Comparison of ENCODE assay signal across 9 cellular contexts in the genomic region with DNA sequence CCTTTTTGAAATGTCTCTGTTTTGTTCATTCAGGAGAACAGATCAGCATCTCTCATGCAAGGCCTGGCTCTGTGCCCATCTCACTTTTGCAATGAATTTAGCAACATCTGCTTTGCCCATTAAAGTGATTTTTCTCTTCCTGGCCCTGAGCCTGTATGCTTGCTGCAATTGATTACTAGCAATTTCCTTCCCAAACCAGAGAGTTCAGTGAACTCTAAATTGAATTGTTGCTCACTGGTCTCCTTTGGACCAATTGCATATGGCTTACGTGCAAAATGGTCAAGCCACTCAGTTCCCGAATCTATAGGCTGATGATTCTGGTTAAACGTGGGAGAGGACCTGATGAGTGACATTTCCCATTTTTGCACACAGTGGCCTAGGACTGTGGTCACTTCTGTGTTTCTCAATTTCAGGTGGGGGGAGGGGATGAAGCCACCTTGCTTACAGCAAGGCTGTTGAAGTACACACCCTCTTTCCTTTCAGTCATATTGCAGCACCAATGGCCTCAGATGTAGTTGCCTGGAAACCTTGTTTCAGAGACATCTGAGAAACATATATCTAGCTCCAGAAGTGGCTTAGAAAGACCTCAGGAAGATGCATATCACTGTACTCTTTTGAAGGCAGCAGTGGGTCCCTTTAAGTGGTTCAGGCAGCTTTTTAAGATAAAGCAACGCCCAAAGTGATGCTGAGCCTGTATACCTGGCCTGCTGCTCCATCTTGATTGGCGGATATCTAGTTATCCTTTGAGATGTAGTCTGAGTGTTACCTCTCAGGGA.
DNase-seq lines count a peak whose midpoint lies in the region; ATAC-seq and TF ChIP-seq lines count a peak whose summit lies in the region.
"Had no signal": no experiment of that assay in that cellular context is flagged by ENCODE, and none has a peak within 500 bp of the region (broad histone marks: within the 10 kb centered on the region; RNA-seq: fewer than 3 reads in every experiment).

No MANE protein-coding gene starts in this region.

- no peaks in the 10 kb centered on the region for H3K27me3 ChIP-seq in HL-60 (ENCODE audit: insufficient read depth, poor library complexity, severe bottlenecking)
- no peaks in the 10 kb centered on the region for H3K27me3 ChIP-seq in lower lobe of right lung (ENCODE audit: low read depth)
- no peaks in the 10 kb centered on the region for H3K27me3 ChIP-seq in smooth muscle cell (ENCODE audit: low read depth)

- no peaks in the 10 kb centered on the region for H3K36me3 ChIP-seq in lower lobe of right lung
- H3K36me3 ChIP-seq in smooth muscle cell (ENCODE audit: low read depth): no peaks in the 10 kb centered on the region

- WGBS in smooth muscle cell (ENCODE audit: low lambda C conversion rate): 93% methylated on average over 5 of the region's 5 CpGs

- H2AFZ ChIP-seq in smooth muscle cell (ENCODE audit: low read depth): no peak overlapping the region

- no peaks in the 10 kb centered on the region for H4K20me1 ChIP-seq in smooth muscle cell (ENCODE audit: low read depth)

- DNase-seq in GM12864 (ENCODE audit: low read depth) (peak; percentile 96), HL-60 (ENCODE audit: low read depth in 1 of 2, low spot score in 1 of 2) (peak; percentile 94 to 99), lower lobe of right lung (peak; percentile 63), NCI-H146 treated with DMSO at 0.1 percent for 48 hours (lab: John Stamatoyannopoulos, UW; ENCODE audit: unreplicated experiment) (no peak), smooth muscle cell (lab: John Stamatoyannopoulos, UW; ENCODE audit: unreplicated experiment) (no peak), amniotic stem cell (lab: John Stamatoyannopoulos, UW) (no peak)
- DNase-seq in activated T-cell treated with anti-CD3 and anti-CD28 coated beads, Interleukin-2, amount 50 U/mL, for 48 hours: peak; percentile 46 to 56

- H3K9me3 ChIP-seq in lower lobe of right lung: no peaks in the 10 kb centered on the region
- no peaks in the 10 kb centered on the region for H3K9me3 ChIP-seq in smooth muscle cell (replicated peaks; ENCODE audit: low read depth)

- TF ChIP-seq CTCF in GM12864 (IDR thresholded peaks at IDR 0.05; ENCODE audit: low read depth, low read length, missing control alignments) (no peak), HL-60 (IDR thresholded peaks at IDR 0.05; ENCODE audit: insufficient read depth, low read length) (no peak), lower lobe of right lung (IDR thresholded peaks at IDR 0.05) (no peak), smooth muscle cell (IDR thresholded peaks at IDR 0.05; ENCODE audit: borderline replicate concordance, insufficient read depth, poor library complexity, severe bottlenecking) (no peak)

- intact Hi-C loops in lower lobe of right lung (cut with DNase I): no loop called here

- H3K4me3 ChIP-seq in GM12864 (ENCODE audit: low read depth, low read length): no peak overlapping the region
- no peak overlapping the region for H3K4me3 ChIP-seq in HL-60 (replicated peaks; ENCODE audit: insufficient read depth, low read length)
- H3K4me3 ChIP-seq in lower lobe of right lung: no peak overlapping the region
- no peak overlapping the region for H3K4me3 ChIP-seq in smooth muscle cell
- H3K4me3 ChIP-seq: SK-N-MC had no signal

- H3K79me2 ChIP-seq in smooth muscle cell (ENCODE audit: low read depth): no peaks in the 10 kb centered on the region

- ATAC-seq in GM21390 (IDR thresholded peaks at IDR 0.05; ENCODE audit: unreplicated experiment): peak; percentile 65
- peak; percentile 65 to 68 for ATAC-seq in lower lobe of right lung

- H3K9ac ChIP-seq in smooth muscle cell (ENCODE audit: low read depth): no peak overlapping the region

- H3K4me2 ChIP-seq in smooth muscle cell: no peak overlapping the region

- H3F3A ChIP-seq in smooth muscle cell (ENCODE audit: low read depth): peaks cover 19% of the 10 kb centered on the region

- H3K27ac ChIP-seq in HL-60 (replicated peaks): peak overlapping the region; percentile 72
- peak overlapping the region; percentile 56 for H3K27ac ChIP-seq in lower lobe of right lung
- no peak overlapping the region for H3K27ac ChIP-seq in smooth muscle cell (ENCODE audit: low read depth)
- H3K27ac ChIP-seq: SK-N-MC had no signal

- H3K4me1 ChIP-seq in lower lobe of right lung (peaks cover 61% of the 10 kb centered on the region), smooth muscle cell (ENCODE audit: low read depth) (peaks cover 14% of the 10 kb centered on the region)

Comparison
In these comparisons a context has a peak if more than half of its experiments do, and no peak if none do; other contexts are left out.
1. DNase-seq: peak in GM12864 (single experiment), HL-60 (2 of 2), activated T-cell treated with anti-CD3 and anti-CD28 coated beads, Interleukin-2, amount 50 U/mL, for 48 hours (2 of 2) and lower lobe of right lung (single experiment); none in NCI-H146 treated with DMSO at 0.1 percent for 48 hours (single experiment), smooth muscle cell (single experiment) and amniotic stem cell (single experiment).